Comparison of ENCODE assay signal across 8 cellular contexts in the genomic region with DNA sequence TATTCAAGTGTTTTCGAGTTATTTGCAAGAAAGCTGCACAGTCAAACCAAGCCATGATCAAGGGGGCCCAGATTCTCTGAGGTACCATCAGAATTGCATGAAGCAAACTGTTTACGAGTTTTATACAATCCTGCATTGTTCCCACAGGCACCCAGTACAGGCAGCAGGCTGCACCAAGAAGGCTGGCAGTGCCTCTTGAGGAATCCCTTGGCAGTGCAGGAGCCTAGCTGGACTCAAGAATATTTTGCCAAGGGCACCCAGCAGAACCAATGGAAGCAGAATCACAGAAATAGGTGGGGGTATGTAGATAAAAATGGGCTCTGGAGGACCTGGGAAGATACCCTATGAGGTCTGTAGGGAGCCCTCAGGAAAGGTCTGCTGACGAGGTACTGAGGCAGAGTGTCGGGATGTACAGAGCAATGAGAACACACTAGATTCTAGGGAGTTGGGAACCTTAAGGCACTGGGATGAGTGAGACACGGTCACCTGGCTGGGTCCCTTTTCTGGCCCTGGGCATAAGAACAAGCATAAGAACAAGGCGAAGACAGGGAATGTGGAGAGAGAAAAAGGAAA. TPM values are rescaled to one million over a fixed set of nuclear protein-coding genes. Genes with fewer than 3 reads are reported as not detected.
A peak's percentile ranks its signal among the peaks of the same experiment; 100 is the strongest.
DNase-seq lines count a peak whose midpoint lies in the region; ATAC-seq and TF ChIP-seq lines count a peak whose summit lies in the region.

No MANE protein-coding gene starts in this region.

- no peak overlapping the region for H3K27ac Mint-ChIP-seq in activated T-helper 2 cell treated with anti-CD3 and anti-CD28 coated beads, Interferon-gamma antibody, Interleukin-2, Interleukin-4, amounts not matched to agents 10 μg/mL and 5 μg/mL and 100 μg/mL, durations not matched to agents 14 hours and 24 hours and 36 hours

- H3K4me1 ChIP-seq in cardiac muscle cell (ENCODE audit: low read depth) (no peaks in the 10 kb centered on the region), transverse colon (no peaks in the 10 kb centered on the region)

- TF ChIP-seq POLR2A in transverse colon (IDR thresholded peaks at IDR 0.05), result no peak

- H3K9me3 ChIP-seq in cardiac muscle cell (ENCODE audit: low read depth), result no peaks in the 10 kb centered on the region
- H3K9me3 ChIP-seq in transverse colon, result no peaks in the 10 kb centered on the region

- no peaks in the 10 kb centered on the region for H3K36me3 Mint-ChIP-seq in activated T-helper 2 cell treated with anti-CD3 and anti-CD28 coated beads, Interferon-gamma antibody, Interleukin-2, Interleukin-4, amounts not matched to agents 10 μg/mL and 5 μg/mL and 100 μg/mL, durations not matched to agents 14 hours and 24 hours and 36 hours (ENCODE audit: low read depth)

- intact Hi-C loops in transverse colon (cut with DNase I; ENCODE audit: low total_unique reads), result no loop called here
- intact Hi-C loops in activated T-helper 2 cell treated with anti-CD3 and anti-CD28 coated beads, Interferon-gamma antibody, Interleukin-2, Interleukin-4, amounts not matched to agents 10 μg/mL and 5 μg/mL and 100 μg/mL, durations not matched to agents 14 hours and 24 hours and 36 hours (cut with micrococcal nuclease), result no loop called here

- no peaks in the 10 kb centered on the region for H3K36me3 ChIP-seq in cardiac muscle cell
- H3K36me3 ChIP-seq in transverse colon, result no peaks in the 10 kb centered on the region

- H3K27me3 ChIP-seq in cardiac muscle cell, result no peaks in the 10 kb centered on the region
- no peaks in the 10 kb centered on the region for H3K27me3 ChIP-seq in transverse colon

- in situ Hi-C loops in transverse colon (cut with MboI; ENCODE audit: low pct_ligation_motif_present in 1 of 4, low pct_unique_long_range_greater_than_20kb in 1 of 4, low sequenced_read_pairs in 3 of 4), result no loop called here

- 66% methylated on average over 6 of the region's 6 CpGs; no CpG with 5 or more reads in 1 of the 2 donors for WGBS in transverse colon (ENCODE audit: low coverage in 1 of 2), 2 donors

- TF ChIP-seq EP300 in transverse colon (IDR thresholded peaks at IDR 0.05; ENCODE audit: low read depth), result no peak

- peaks cover 3% of the 10 kb centered on the region for H3K27me3 Mint-ChIP-seq in activated T-helper 2 cell treated with anti-CD3 and anti-CD28 coated beads, Interferon-gamma antibody, Interleukin-2, Interleukin-4, amounts not matched to agents 10 μg/mL and 5 μg/mL and 100 μg/mL, durations not matched to agents 14 hours and 24 hours and 36 hours (ENCODE audit: low read depth)

- H3K27ac ChIP-seq in 22Rv1, result no peak overlapping the region
- no peak overlapping the region for H3K27ac ChIP-seq in cardiac muscle cell
- H3K27ac ChIP-seq in transverse colon, result no peak overlapping the region

- H3K4me3 ChIP-seq in cardiac muscle cell (no peak overlapping the region), transverse colon (no peak overlapping the region)

- no peaks in the 10 kb centered on the region for H3K4me1 Mint-ChIP-seq in activated T-helper 2 cell treated with anti-CD3 and anti-CD28 coated beads, Interferon-gamma antibody, Interleukin-2, Interleukin-4, amounts not matched to agents 10 μg/mL and 5 μg/mL and 100 μg/mL, durations not matched to agents 14 hours and 24 hours and 36 hours (ENCODE audit: low read depth)

- H3K4me3 Mint-ChIP-seq in activated T-helper 2 cell treated with anti-CD3 and anti-CD28 coated beads, Interferon-gamma antibody, Interleukin-2, Interleukin-4, amounts not matched to agents 10 μg/mL and 5 μg/mL and 100 μg/mL, durations not matched to agents 14 hours and 24 hours and 36 hours (ENCODE audit: low read depth), result no peak overlapping the region

- H3K9me3 Mint-ChIP-seq in activated T-helper 2 cell treated with anti-CD3 and anti-CD28 coated beads, Interferon-gamma antibody, Interleukin-2, Interleukin-4, amounts not matched to agents 10 μg/mL and 5 μg/mL and 100 μg/mL, durations not matched to agents 14 hours and 24 hours and 36 hours, result no peaks in the 10 kb centered on the region

- peak; percentile 60 for TF ChIP-seq CTCF in 22Rv1 (IDR thresholded peaks at IDR 0.05)
- peak; percentile 55 for TF ChIP-seq CTCF in cardiac muscle cell (IDR thresholded peaks at IDR 0.05; ENCODE audit: low read depth, low read length)
- peak; percentile 27 to 59 (median 40) for TF ChIP-seq CTCF in transverse colon (IDR thresholded peaks at IDR 0.05)

- DNase-seq in HCEC 1CT (peak; percentile 47), SK-N-DZ (ENCODE audit: low spot score) (peak; percentile 24), cardiac muscle cell (ENCODE audit: low read depth in 1 of 2, low spot score in 1 of 2) (peak; percentile 17 to 75), transverse colon (no peak)
- DNase-seq in activated T-helper 2 cell treated with anti-CD3 and anti-CD28 coated beads, Interferon-gamma antibody, Interleukin-2, Interleukin-4, amounts not matched to agents 10 μg/mL and 5 μg/mL and 100 μg/mL, durations not matched to agents 14 hours and 24 hours and 36 hours (ENCODE audit: low spot score), result no peak

- ATAC-seq in HG03442 (IDR thresholded peaks at IDR 0.05; ENCODE audit: unreplicated experiment), result no peak
- ATAC-seq in HG02973 (IDR thresholded peaks at IDR 0.05; ENCODE audit: unreplicated experiment), result no peak

RNA-seq across cellular contexts. Expression of a gene that starts 2.5 kb away (rescaled TPM):
- 2.2 and 2.4 TPM in 2 replicates for polyA plus RNA-seq in SK-N-DZ (2014; cell fraction: cytosol; rRNA removed)
- polyA plus RNA-seq in SK-N-DZ (2014; cell fraction: nucleus; rRNA removed), result 0.59 and 0.88 TPM in 2 replicates
- total RNA-seq in cardiac muscle cell, result 0.03 and 0.07 TPM in 2 replicates
- not detected in 2 replicates for polyA plus RNA-seq in cardiac muscle cell
- 10 to 100 TPM in 1 of 4 donors, 1 to 10 TPM in 3; 3.8 to 13.7 (median 6.7) TPM for total RNA-seq in transverse colon
- not detected in 2 replicates for total RNA-seq in activated T-helper 2 cell treated with anti-CD3 and anti-CD28 coated beads, Interferon-gamma antibody, Interleukin-2, Interleukin-4, amounts not matched to agents 10 μg/mL and 5 μg/mL and 100 μg/mL, durations not matched to agents 14 hours and 24 hours and 36 hours

RNA-seq across cellular contexts. Expression of a gene that starts 57.9 kb away (rescaled TPM):
- polyA plus RNA-seq in SK-N-DZ (2014; cell fraction: cytosol; rRNA removed), result 6.7 and 8.0 TPM in 2 replicates
- polyA plus RNA-seq in SK-N-DZ (2014; cell fraction: nucleus; rRNA removed), result 9.1 and 12.8 TPM in 2 replicates
- total RNA-seq in cardiac muscle cell (3.4 and 5.8 TPM in 2 replicates), transverse colon (1 to 10 TPM in 3 of 4 donors, under 1 TPM in 1; 0.40 to 2.6 (median 1.7) TPM)
- 3.3 and 6.6 TPM in 2 replicates for polyA plus RNA-seq in cardiac muscle cell
- total RNA-seq in activated T-helper 2 cell treated with anti-CD3 and anti-CD28 coated beads, Interferon-gamma antibody, Interleukin-2, Interleukin-4, amounts not matched to agents 10 μg/mL and 5 μg/mL and 100 μg/mL, durations not matched to agents 14 hours and 24 hours and 36 hours, result 0.55 and 0.62 TPM in 2 replicates

Comparison
In these comparisons a context has a peak if more than half of its experiments do, and no peak if none do; other contexts are left out.
1. DNase-seq: peak in HCEC 1CT (single experiment), SK-N-DZ (single experiment) and cardiac muscle cell (2 of 2); none in transverse colon (single experiment) and activated T-helper 2 cell treated with anti-CD3 and anti-CD28 coated beads, Interferon-gamma antibody, Interleukin-2, Interleukin-4, amounts not matched to agents 10 μg/mL and 5 μg/mL and 100 μg/mL, durations not matched to agents 14 hours and 24 hours and 36 hours (single experiment).
2. Peak in every context shown above with its lines, with median percentiles within 50 percentile points of each other: CTCF ChIP-seq.